Comparison of ENCODE assay signal across 26 cellular contexts in genomic region chr2:212107989-212108388, GRCh38.
"Had no signal": no experiment of that assay in that cellular context is flagged by ENCODE, and none has a peak within 500 bp of the region (broad histone marks: within the 10 kb centered on the region; RNA-seq: fewer than 3 reads in every experiment).

No MANE protein-coding gene starts in this region.

- H3K27me3 Mint-ChIP-seq: dendritic cell treated with granulocyte-macrophage colony-stimulating factor and Interleukin-4, amounts not matched to agents 40 ng/mL and 50 ng/mL, for 4 days; effector memory CD8-positive, alpha-beta T cell; naive thymus-derived CD8-positive, alpha-beta T cell had no signal

- H3K36me3 Mint-ChIP-seq: naive B cell had no signal

- FAIRE-seq: endometrium, islet of Langerhans, keratinocyte had no signal

- ATAC-seq: effector memory CD8-positive, alpha-beta T cell; esophagus mucosa; foreskin keratinocyte; gastrocnemius medialis; heart right ventricle; left cardiac atrium; left lung; left ventricle myocardium superior; lower lobe of right lung; mucosa of descending colon; naive thymus-derived CD8-positive, alpha-beta T cell had no signal

- H3K4me1 ChIP-seq: colonic mucosa, esophagus squamous epithelium, foreskin keratinocyte, gastrocnemius medialis, heart right ventricle, left lung, lower lobe of right lung had no signal

- H3K27ac ChIP-seq: colonic mucosa, esophagus squamous epithelium, foreskin keratinocyte, gastrocnemius medialis, heart right ventricle, left lung, lower lobe of right lung had no signal

- H3K4me1 Mint-ChIP-seq: naive B cell; naive thymus-derived CD8-positive, alpha-beta T cell had no signal

- H3K9me3 ChIP-seq: colonic mucosa, gastrocnemius medialis, left lung, lower lobe of right lung had no signal

- H3K4me3 Mint-ChIP-seq: dendritic cell treated with granulocyte-macrophage colony-stimulating factor and Interleukin-4, amounts not matched to agents 40 ng/mL and 50 ng/mL, for 4 days; effector memory CD8-positive, alpha-beta T cell; endodermal cell; mesothelial cell of epicardium; naive thymus-derived CD8-positive, alpha-beta T cell had no signal

- H3K4me3 ChIP-seq: colonic mucosa, esophagus squamous epithelium, gastrocnemius medialis, heart right ventricle, left lung, lower lobe of right lung, mucosa of descending colon had no signal

- H3K27ac Mint-ChIP-seq: dendritic cell treated with granulocyte-macrophage colony-stimulating factor and Interleukin-4, amounts not matched to agents 40 ng/mL and 50 ng/mL, for 4 days; effector memory CD8-positive, alpha-beta T cell; endodermal cell; mesothelial cell of epicardium; naive B cell; naive thymus-derived CD8-positive, alpha-beta T cell had no signal

- H3K27me3 ChIP-seq: colonic mucosa, esophagus squamous epithelium, foreskin keratinocyte, gastrocnemius medialis, heart right ventricle, left lung had no signal

- H3K36me3 ChIP-seq: colonic mucosa, esophagus squamous epithelium, gastrocnemius medialis, heart right ventricle, left lung, lower lobe of right lung had no signal

- DNase-seq: colonic mucosa; cortex of kidney; effector CD8-positive, alpha-beta T cell; effector memory CD8-positive, alpha-beta T cell; endodermal cell; esophagus squamous epithelium; foreskin keratinocyte; gastrocnemius medialis; glutamatergic neuron; head of caudate nucleus; heart right ventricle; hippocampal formation; left cardiac atrium; left lung; left ventricle myocardium superior; lower lobe of right lung; mesenchymal stem cell; mucosa of descending colon; naive B cell; naive thymus-derived CD8-positive, alpha-beta T cell had no signal
